ENCODE assay signal across 23 cellular contexts in genomic region chr5:1405121-1405520, GRCh38. TPM values are rescaled to one million over a fixed set of nuclear protein-coding genes. Genes with fewer than 3 reads are reported as not detected.
DNase-seq lines count a peak whose midpoint lies in the region; ATAC-seq and TF ChIP-seq lines count a peak whose summit lies in the region.
"Had no signal": no experiment of that assay in that cellular context is flagged by ENCODE, and none has a peak within 500 bp of the region (broad histone marks: within the 10 kb centered on the region; RNA-seq: fewer than 3 reads in every experiment).

No MANE protein-coding gene starts in this region.

- H3K4me3 ChIP-seq in right atrium auricular region (no peak overlapping the region), lower lobe of right lung (no peak overlapping the region), spleen (no peak overlapping the region)
- H3K4me3 ChIP-seq: SJCRH30 had no signal

- H3K4me1 ChIP-seq in right atrium auricular region (no peaks in the 10 kb centered on the region), lower lobe of right lung (no peaks in the 10 kb centered on the region), spleen (no peaks in the 10 kb centered on the region)
- H3K4me1 ChIP-seq: SJCRH30 had no signal

- H3K4me3 Mint-ChIP-seq in WTC11, result no peak overlapping the region

- DNase-seq in Right ventricle myocardium superior, result peak; percentile 22
- no peak for DNase-seq in right atrium auricular region (ENCODE audit: low spot score)
- peak; percentile 7 for DNase-seq in WTC11 (ENCODE audit: low spot score)
- DNase-seq in lower lobe of right lung, result peak; percentile 41
- peak; percentile 58 for DNase-seq in spleen
- no peak for DNase-seq in RWPE1 (ENCODE audit: low spot score)
- DNase-seq: H7, KBM-7, NCI-H2029 treated with DMSO at 0.1 percent for 48 hours, NCI-H2171, NCI-H226, NCI-H510A, NCI-H69, SJCRH30 had no signal

- no peak for TF ChIP-seq POLR2A in spleen (IDR thresholded peaks at IDR 0.05)

- no peaks in the 10 kb centered on the region for H3K36me3 Mint-ChIP-seq in WTC11

- no peaks in the 10 kb centered on the region; the same call in 1 of the 2 replicates for H3K27me3 Mint-ChIP-seq in WTC11 (ENCODE audit: low read depth)

- H3K36me3 ChIP-seq in right atrium auricular region, result no peaks in the 10 kb centered on the region
- no peaks in the 10 kb centered on the region for H3K36me3 ChIP-seq in lower lobe of right lung
- no peaks in the 10 kb centered on the region for H3K36me3 ChIP-seq in spleen
- H3K36me3 ChIP-seq: SJCRH30 had no signal

- H3K9me3 Mint-ChIP-seq in WTC11, result no peaks in the 10 kb centered on the region

- ATAC-seq in Right ventricle myocardium superior (ENCODE audit: poor library complexity) (no peak), WTC11 (no peak), lower lobe of right lung (no peak), GM18870 (IDR thresholded peaks at IDR 0.05; ENCODE audit: unreplicated experiment) (no peak), HG02885 (IDR thresholded peaks at IDR 0.05; ENCODE audit: poor library complexity, unreplicated experiment) (no peak)
- ATAC-seq: Panc1, SK-N-SH treated with all-trans-retinoic acid at 6 μM for 48 hours had no signal

- CTCF ChIA-PET in WTC11 (lab: Charles Lee), result interaction anchor here (0.7 to 1.4 kb wide), 2 partner anchors 25 to 240 kb away, joined by 3 to 6 read pairs; no protein-coding TSS in a partner anchor
- CTCF ChIA-PET in RWPE1 (lab: Yijun Ruan, JAX), result interaction anchor here (0.6 kb wide), 1 partner anchor 18 kb away, joined by 4 read pairs; no protein-coding TSS in a partner anchor

- intact Hi-C loops in Right ventricle myocardium superior (cut with DNase I), result no loop called here
- intact Hi-C loops in lower lobe of right lung (cut with DNase I), result no loop called here
- intact Hi-C loops in spleen (cut with DNase I; ENCODE audit: low total_unique reads), result no loop called here

- POLR2A ChIA-PET in WTC11 (lab: Charles Lee), result no interaction called here
- POLR2A ChIA-PET in RWPE1 (lab: Yijun Ruan, JAX; ENCODE audit: low non-redundant PET), result no interaction called here

- no peaks in the 10 kb centered on the region for H3K4me1 Mint-ChIP-seq in WTC11

- H3K27ac Mint-ChIP-seq in WTC11, result no peak overlapping the region

- H3K27me3 ChIP-seq in right atrium auricular region, result no peaks in the 10 kb centered on the region
- H3K27me3 ChIP-seq in lower lobe of right lung (ENCODE audit: low read depth), result peaks cover 12% of the 10 kb centered on the region
- peaks cover 0 to 75% (median 18%) of the 10 kb centered on the region in 7 donors for H3K27me3 ChIP-seq in spleen (replicated peaks in 1 of 7)
- H3K27me3 ChIP-seq: SJCRH30 had no signal

- H3K27ac ChIP-seq in right atrium auricular region (no peak overlapping the region), lower lobe of right lung (no peak overlapping the region), spleen (no peak overlapping the region), RWPE1 (no peak overlapping the region)
- H3K27ac ChIP-seq: SJCRH30 had no signal

- H3K9me3 ChIP-seq in right atrium auricular region, result no peaks in the 10 kb centered on the region
- H3K9me3 ChIP-seq in lower lobe of right lung, result no peaks in the 10 kb centered on the region
- no peaks in the 10 kb centered on the region for H3K9me3 ChIP-seq in spleen
- H3K9me3 ChIP-seq: SJCRH30 had no signal

- TF ChIP-seq CTCF in right atrium auricular region (IDR thresholded peaks at IDR 0.05), result no peak
- no peak for TF ChIP-seq CTCF in WTC11 (IDR thresholded peaks at IDR 0.05)
- TF ChIP-seq CTCF in lower lobe of right lung (IDR thresholded peaks at IDR 0.05), result no peak
- no peak for TF ChIP-seq CTCF in spleen (IDR thresholded peaks at IDR 0.05 in 8 of 11, conservative IDR thresholded peaks at IDR 0.05 in 3 of 11)
- no peak for TF ChIP-seq CTCF in RWPE1 (conservative IDR thresholded peaks at IDR 0.05; ENCODE audit: low read depth)

- 72 to 88% (median 81%) methylated on average over 12 to 19 of the region's 19 CpGs for WGBS in spleen, 5 donors

TF ChIP-seq in WTC11, 78 proteins besides CTCF, POLR2A, EP300 and RAD21:
- TF ChIP-seq NFE2L1 (CRISPR knock-in tag; IDR thresholded peaks at IDR 0.05) (no peak), FOXP4 (CRISPR knock-in tag; IDR thresholded peaks at IDR 0.05) (no peak), E2F1 (CRISPR knock-in tag; IDR thresholded peaks at IDR 0.05) (no peak), E2F4 (CRISPR knock-in tag; IDR thresholded peaks at IDR 0.05; ENCODE audit: borderline replicate concordance, low read depth) (no peak)

RNA-seq across cellular contexts. Expression of gene SLC6A3, which starts 40.1 kb away (rescaled TPM):
- total RNA-seq in Right ventricle myocardium superior, result not detected
- under 1 TPM in 1 of 2 donors, not detected in 1; 0.16 TPM for total RNA-seq in right atrium auricular region
- total RNA-seq in WTC11 (2021), result 0.53 to 0.74 TPM (median 0.64 TPM) in 3 replicates
- 0.12 TPM for total RNA-seq in lower lobe of right lung
- total RNA-seq in spleen, result under 1 TPM in 3 of 7 donors, not detected in 4; 0.09 to 0.27 (median 0.18) TPM
- under 1 TPM; 0.02 to 0.06 (median 0.03) TPM for polyA plus RNA-seq in spleen
- total RNA-seq: A172, G401, LHCN-M2, MCF 10A had no signal
- polyA plus RNA-seq: BJ had no signal

Comparison
In these comparisons a context has a peak if more than half of its experiments do, and no peak if none do; other contexts are left out.
1. DNase-seq: peak in Right ventricle myocardium superior (single experiment), WTC11 (single experiment), lower lobe of right lung (single experiment) and spleen (single experiment); none in right atrium auricular region (single experiment) and RWPE1 (single experiment).